Comparison of ENCODE assay signal across 27 cellular contexts in the genomic region with DNA sequence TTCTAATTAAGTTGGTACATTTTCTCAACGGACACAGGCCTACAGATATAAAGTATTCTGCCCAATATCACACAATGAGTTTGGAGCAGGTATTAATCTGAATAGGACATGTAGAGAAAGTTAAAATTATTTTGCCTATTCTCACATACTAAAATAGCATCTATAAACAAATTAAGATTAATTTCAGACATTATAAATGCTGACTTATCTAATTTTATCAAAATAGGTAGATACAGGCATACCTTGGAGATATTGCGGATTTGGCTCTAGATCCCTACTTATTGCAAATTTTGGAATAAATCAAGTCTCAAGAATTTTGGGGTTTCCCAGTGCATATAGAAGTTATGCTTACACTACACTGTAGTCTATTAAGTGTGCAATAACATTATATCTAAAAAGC.
"Had no signal": no experiment of that assay in that cellular context is flagged by ENCODE, and none has a peak within 500 bp of the region (broad histone marks: within the 10 kb centered on the region; RNA-seq: fewer than 3 reads in every experiment).

No MANE protein-coding gene starts in this region.

- H3K27ac ChIP-seq: stomach, suprapubic skin, testis, thoracic aorta, thyroid gland, tibial artery, tibial nerve, transverse colon, upper lobe of left lung, upper lobe of right lung, uterus, vagina had no signal

- H3K27me3 ChIP-seq: stomach, suprapubic skin, testis, thyroid gland, tibial artery, tibial nerve, transverse colon, upper lobe of left lung, upper lobe of right lung, uterus, vagina had no signal

- FAIRE-seq: urothelium cell line had no signal

- H3K36me3 ChIP-seq: stomach, suprapubic skin, thoracic aorta, thyroid gland, tibial artery, tibial nerve, transverse colon, upper lobe of left lung, upper lobe of right lung, uterus, vagina had no signal

- H3K4me3 ChIP-seq: stomach, suprapubic skin, testis, thoracic aorta, thyroid gland, tibial artery, tibial nerve, transverse colon, upper lobe of left lung, upper lobe of right lung, uterus, vagina had no signal

- H3K4me1 ChIP-seq: stomach, suprapubic skin, testis, tibial artery, tibial nerve, transverse colon, upper lobe of left lung, upper lobe of right lung, uterus, vagina had no signal

- H3K9me3 ChIP-seq: stomach, suprapubic skin, testis, thoracic aorta, thyroid gland, tibial artery, tibial nerve, transverse colon, upper lobe of left lung, upper lobe of right lung, uterus, vagina had no signal

- DNase-seq: stimulated activated CD4-positive, alpha-beta T cell treated with anti-CD3 and anti-CD28 coated beads, Interleukin-2, amount 100 ng/mL, for 48 hours; stimulated activated CD4-positive, alpha-beta T cell treated with anti-CD3 and anti-CD28 coated beads, Interleukin-4, amount 100 ng/mL, for 1 hour; stimulated activated CD4-positive, alpha-beta T cell treated with anti-CD3 and anti-CD28 coated beads, Interleukin-4, amount 100 ng/mL, for 24 hours; stimulated activated CD4-positive, alpha-beta T cell treated with anti-CD3 and anti-CD28 coated beads, Interleukin-4, amount 100 ng/mL, for 4 hours; stimulated activated CD8-positive, alpha-beta memory T cell treated with anti-CD3 and anti-CD28 coated beads, Interleukin-4, amount 100 ng/mL, for 48 hours; stimulated activated naive B cell treated with anti-CD40 and anti-IgM and Interleukin-4, amounts not matched to agents 10 μg/mL and 1 μg/mL and 100 μg/mL, for 72 hours; stimulated activated naive CD4-positive, alpha-beta T cell; stimulated activated naive CD4-positive, alpha-beta T cell treated with Interleukin-2 at 50 U/mL for 16 hours; stimulated activated naive CD8-positive, alpha-beta T cell treated with anti-CD3 and anti-CD28 coated beads, Interleukin-15, amount 100 ng/mL, for 72 hours; stimulated activated naive CD8-positive, alpha-beta T cell treated with anti-CD3 and anti-CD28 coated beads, Interleukin-15, Interleukin-2, amounts not matched to agents 100 U/mL and 50 U/mL, for 24 hours; stomach; substantia nigra; testis; thyroid gland; tibial artery; transverse colon; trophoblast cell; upper lobe of left lung; upper lobe of right lung; uterus had no signal

- ATAC-seq: stimulated activated effector memory CD8-positive, alpha-beta T cell treated with anti-CD3 and anti-CD28 coated beads, Interleukin-12 subunit alpha, Interleukin-12 subunit beta, amount 100 ng/mL, for 72 hours; stimulated activated memory B cell treated with anti-CD40 and anti-IgM and Interleukin-4, amounts not matched to agents 10 μg/mL and 1 μg/mL and 100 μg/mL, for 72 hours; stimulated activated naive B cell treated with anti-CD40 and anti-IgM and Interleukin-4, amounts not matched to agents 10 μg/mL and 1 μg/mL and 100 μg/mL, for 72 hours; stimulated activated naive CD8-positive, alpha-beta T cell treated with anti-CD3 and anti-CD28 coated beads, Interleukin-15, amount 100 ng/mL, for 72 hours; stimulated activated naive CD8-positive, alpha-beta T cell treated with anti-CD3 and anti-CD28 coated beads, Interleukin-15, Interleukin-2, amounts not matched to agents 100 U/mL and 50 U/mL, for 24 hours; upper lobe of right lung had no signal
